17 cellular contexts compared by ENCODE assay signal in genomic region chr6:100808638-100809275, GRCh38.
DNase-seq lines count a peak whose midpoint lies in the region; ATAC-seq, FAIRE-seq and TF ChIP-seq lines count a peak whose summit lies in the region.
"Had no signal": no experiment of that assay in that cellular context is flagged by ENCODE, and none has a peak within 500 bp of the region (broad histone marks: within the 10 kb centered on the region; RNA-seq: fewer than 3 reads in every experiment).

No MANE protein-coding gene starts in this region.

- no peak overlapping the region; the same call in 1 of the 2 replicates for H3K14ac ChIP-seq in IMR-90 (replicated peaks; ENCODE audit: low read depth, low read length)

- no peaks in the 10 kb centered on the region for H3K27me3 ChIP-seq in IMR-90 (ENCODE audit: control insufficient read depth, insufficient read depth, low read length)
- no peaks in the 10 kb centered on the region for H3K27me3 ChIP-seq in spleen (replicated peaks in 1 of 7)
- H3K27me3 ChIP-seq: heart left ventricle, neural progenitor cell had no signal

- H3K27ac ChIP-seq in IMR-90 (ENCODE audit: insufficient read depth, low read length) (no peak overlapping the region), spleen (no peak overlapping the region)
- H3K27ac ChIP-seq: heart left ventricle, neural progenitor cell had no signal

- no peak overlapping the region for H2BK15ac ChIP-seq in IMR-90 (ENCODE audit: low read depth, low read length)

- no peak overlapping the region for H3K4ac ChIP-seq in IMR-90 (ENCODE audit: low read depth, low read length)

- POLR2A ChIA-PET in IMR-90 (lab: Charles Lee; ENCODE audit: unreplicated experiment): no interaction called here

- no peak overlapping the region for H3K9ac ChIP-seq in IMR-90 (ENCODE audit: low read depth, low read length)
- H3K9ac ChIP-seq: neural progenitor cell had no signal

- H3K56ac ChIP-seq in IMR-90 (ENCODE audit: extremely low read depth, insufficient read depth, low read length): no peak overlapping the region

- H2AK5ac ChIP-seq in IMR-90 (ENCODE audit: low read depth, low read length): no peak overlapping the region

- dilution Hi-C loops in IMR-90 (cut with HindIII; ENCODE audit: low sequenced_read_pairs, unreplicated experiment): no loop called here

- H2BK5ac ChIP-seq in IMR-90 (ENCODE audit: low read depth, low read length, poor library complexity, severe bottlenecking): peak overlapping the region; percentile 83

- no peak for TF ChIP-seq CTCF in IMR-90 (conservative IDR thresholded peaks at IDR 0.05; ENCODE audit: low read depth, low read length)
- TF ChIP-seq CTCF in astrocyte of the spinal cord (IDR thresholded peaks at IDR 0.05; ENCODE audit: low read depth, low read length): no peak
- no peak for TF ChIP-seq CTCF in spleen (IDR thresholded peaks at IDR 0.05 in 8 of 11, conservative IDR thresholded peaks at IDR 0.05 in 3 of 11)

- H4K91ac ChIP-seq in IMR-90 (ENCODE audit: insufficient read depth, low read depth, low read length): no peak overlapping the region

- in situ Hi-C loops in IMR-90 (cut with MboI; ENCODE audit: low sequenced_read_pairs) (no loop called here), astrocyte of the spinal cord (cut with HindIII; ENCODE audit: low sequenced_read_pairs) (no loop called here)

- no peak overlapping the region for H4K8ac ChIP-seq in IMR-90 (ENCODE audit: low read depth in 2 of 2, low read length in 2 of 2)

- H3K36me3 ChIP-seq in IMR-90 (ENCODE audit: control insufficient read depth, insufficient read depth, low read length) (peaks cover 3% of the 10 kb centered on the region), spleen (peaks cover 0 to 20% (median 0%) of the 10 kb centered on the region in 6 donors)

- peak; percentile 36 for FAIRE-seq in islet of Langerhans (lab: Jason Lieb, UNC)

- H2BK20ac ChIP-seq in IMR-90 (ENCODE audit: low read depth, low read length): no peak overlapping the region

- ATAC-seq in IMR-90 (ENCODE audit: low read depth) (peak; percentile 99), GM19463 (IDR thresholded peaks at IDR 0.05; ENCODE audit: unreplicated experiment) (no peak), HG03378 (IDR thresholded peaks at IDR 0.05; ENCODE audit: unreplicated experiment) (no peak)
- ATAC-seq: HCT116, heart left ventricle had no signal

- TF ChIP-seq POLR2A in IMR-90 (IDR thresholded peaks at IDR 0.05; ENCODE audit: low read depth, low read length) (no peak), spleen (IDR thresholded peaks at IDR 0.05) (no peak)

- H3K4me1 ChIP-seq in IMR-90 (ENCODE audit: control insufficient read depth, insufficient read depth, low read length): no peaks in the 10 kb centered on the region
- peaks cover 0 to 13% (median 0%) of the 10 kb centered on the region in 6 donors for H3K4me1 ChIP-seq in spleen
- H3K4me1 ChIP-seq: neural progenitor cell had no signal

- no peak for TF ChIP-seq RAD21 in IMR-90 (IDR thresholded peaks at IDR 0.05; ENCODE audit: low read length)

- BruUV-seq in IMR-90 (replicated peaks; lab: Mats Ljungman, UMichigan): no TSS peak

- no peaks in the 10 kb centered on the region for H3K9me3 ChIP-seq in IMR-90 (ENCODE audit: control insufficient read depth, insufficient read depth, low read length)
- no peaks in the 10 kb centered on the region for H3K9me3 ChIP-seq in spleen
- H3K9me3 ChIP-seq: heart left ventricle had no signal

- H3K79me1 ChIP-seq in IMR-90 (ENCODE audit: low read depth in 1 of 2, low read length in 2 of 2): peaks cover 8 to 30% of the 10 kb centered on the region in 2 experiments

- intact Hi-C loops in IMR-90 (cut with micrococcal nuclease) (no loop called here), spleen (cut with DNase I; ENCODE audit: low total_unique reads) (no loop called here)

- H4K5ac ChIP-seq in IMR-90 (ENCODE audit: low read depth, low read length): no peak overlapping the region

- H3K4me3 ChIP-seq in IMR-90 (ENCODE audit: insufficient read depth, low read depth, low read length) (no peak overlapping the region), astrocyte of the spinal cord (ENCODE audit: low read depth, low read length) (no peak overlapping the region), spleen (no peak overlapping the region)
- H3K4me3 ChIP-seq: heart left ventricle, neural progenitor cell had no signal

- H3K9me1 ChIP-seq in IMR-90 (ENCODE audit: insufficient read depth, low read length): peaks cover 3% of the 10 kb centered on the region

- H3K23ac ChIP-seq in IMR-90 (ENCODE audit: low read depth, low read length): peak overlapping the region; percentile 82; the same call in 1 of the 2 replicates

- DNase-seq in AG08395 (ENCODE audit: low spot score) (peak; percentile 2), IMR-90 (peak; percentile 86), astrocyte of the spinal cord (ENCODE audit: low read depth, low spot score) (peak; percentile 59), NCI-H1105 (lab: John Stamatoyannopoulos, UW) (no peak), spleen (no peak)
- DNase-seq: COR-L47, heart left ventricle, islet precursor cell, MV-4-11, NCI-H2107, NCI-H748 treated with DMSO at 0.1 percent for 48 hours, T-helper 1 cell had no signal

- peak overlapping the region; percentile 85; the same call in 1 of the 2 replicates for H3K4me2 ChIP-seq in IMR-90 (ENCODE audit: low read depth, low read length)
- H3K4me2 ChIP-seq: neural progenitor cell had no signal

- peaks cover 10% of the 10 kb centered on the region; the same call in 1 of the 2 replicates for H4K20me1 ChIP-seq in IMR-90 (ENCODE audit: insufficient read depth, low read length)

- H3K18ac ChIP-seq in IMR-90 (ENCODE audit: low read depth, low read length): no peak overlapping the region; the same call in 1 of the 2 replicates

- CTCF ChIA-PET in IMR-90 (lab: Yijun Ruan, JAX): interaction anchor here (0.6 kb wide), 1 partner anchor 886 kb away, joined by 3 read pairs; no protein-coding TSS in a partner anchor

- H2AFZ ChIP-seq in IMR-90 (replicated peaks; ENCODE audit: low read length, poor library complexity): no peak overlapping the region
- H2AFZ ChIP-seq: neural progenitor cell had no signal

- no peak overlapping the region for H2AK9ac ChIP-seq in IMR-90 (replicated peaks; ENCODE audit: low read depth, low read length, poor library complexity)

- WGBS in IMR-90 (ENCODE audit: extremely low coverage in 2 of 2, insufficient read length in 1 of 2), 2 experiments: no CpG with 5 or more reads among the region's 3 CpGs
- WGBS in spleen, 5 donors: 93 to 98% (median 96%) methylated on average over 3 of the region's 3 CpGs

- H2BK120ac ChIP-seq in IMR-90 (ENCODE audit: low read depth, low read length): no peak overlapping the region

TF ChIP-seq in IMR-90, 13 proteins besides CTCF, POLR2A, EP300 and RAD21:
- TF ChIP-seq FOS (IDR thresholded peaks at IDR 0.05; ENCODE audit: low read depth, low read length) (no peak), RCOR1 (IDR thresholded peaks at IDR 0.05; ENCODE audit: insufficient replicate concordance, low read length) (no peak), MAZ (IDR thresholded peaks at IDR 0.05; ENCODE audit: borderline replicate concordance, low read depth, low read length) (no peak), MXI1 (IDR thresholded peaks at IDR 0.05; ENCODE audit: borderline replicate concordance, low read depth, low read length) (no peak), BHLHE40 (IDR thresholded peaks at IDR 0.05; ENCODE audit: low read depth, low read length) (no peak)
- TF ChIP-seq, protein P1, sequence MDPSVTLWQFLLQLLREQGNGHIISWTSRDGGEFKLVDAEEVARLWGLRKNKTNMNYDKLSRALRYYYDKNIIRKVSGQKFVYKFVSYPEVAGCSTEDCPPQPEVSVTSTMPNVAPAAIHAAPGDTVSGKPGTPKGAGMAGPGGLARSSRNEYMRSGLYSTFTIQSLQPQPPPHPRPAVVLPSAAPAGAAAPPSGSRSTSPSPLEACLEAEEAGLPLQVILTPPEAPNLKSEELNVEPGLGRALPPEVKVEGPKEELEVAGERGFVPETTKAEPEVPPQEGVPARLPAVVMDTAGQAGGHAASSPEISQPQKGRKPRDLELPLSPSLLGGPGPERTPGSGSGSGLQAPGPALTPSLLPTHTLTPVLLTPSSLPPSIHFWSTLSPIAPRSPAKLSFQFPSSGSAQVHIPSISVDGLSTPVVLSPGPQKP (IDR thresholded peaks at IDR 0.05; ENCODE audit: borderline replicate concordance, low read depth, low read length): no peak

Comparison
In these comparisons a context has a peak if more than half of its experiments do, and no peak if none do; other contexts are left out.
1. DNase-seq: peak in AG08395 (single experiment), IMR-90 (single experiment) and astrocyte of the spinal cord (single experiment); none in NCI-H1105 (single experiment) and spleen (single experiment).